1 cellular context compared by ENCODE assay signal in the genomic region with DNA sequence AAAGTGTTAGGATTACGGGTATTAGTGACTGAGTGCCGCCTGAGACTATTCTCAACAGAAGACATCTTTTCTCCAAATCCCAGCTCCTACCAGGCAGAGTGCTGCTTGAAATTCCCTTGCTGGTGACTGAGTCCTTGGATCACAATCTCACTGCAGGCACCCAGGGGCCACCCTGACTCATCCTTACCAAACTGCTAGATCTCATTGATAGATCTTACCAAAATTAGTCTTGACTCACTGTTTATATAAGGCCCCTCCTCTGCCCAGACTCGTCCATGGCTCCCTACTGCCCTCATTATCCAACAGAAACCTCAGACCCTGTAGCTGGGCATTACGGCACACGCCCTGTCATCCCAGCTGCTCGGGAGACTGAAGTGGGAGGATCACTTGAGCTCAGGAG.
TF ChIP-seq lines count a peak whose summit lies in the region.

No MANE protein-coding gene starts in this region.

TF ChIP-seq in IMR-90, 13 proteins besides CTCF, POLR2A, EP300 and RAD21:
- TF ChIP-seq, protein P1, sequence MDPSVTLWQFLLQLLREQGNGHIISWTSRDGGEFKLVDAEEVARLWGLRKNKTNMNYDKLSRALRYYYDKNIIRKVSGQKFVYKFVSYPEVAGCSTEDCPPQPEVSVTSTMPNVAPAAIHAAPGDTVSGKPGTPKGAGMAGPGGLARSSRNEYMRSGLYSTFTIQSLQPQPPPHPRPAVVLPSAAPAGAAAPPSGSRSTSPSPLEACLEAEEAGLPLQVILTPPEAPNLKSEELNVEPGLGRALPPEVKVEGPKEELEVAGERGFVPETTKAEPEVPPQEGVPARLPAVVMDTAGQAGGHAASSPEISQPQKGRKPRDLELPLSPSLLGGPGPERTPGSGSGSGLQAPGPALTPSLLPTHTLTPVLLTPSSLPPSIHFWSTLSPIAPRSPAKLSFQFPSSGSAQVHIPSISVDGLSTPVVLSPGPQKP (IDR thresholded peaks at IDR 0.05; ENCODE audit: borderline replicate concordance, low read depth, low read length) = no peak
- no peak for TF ChIP-seq MAFK (IDR thresholded peaks at IDR 0.05; ENCODE audit: low read depth, low read length)
- peak; percentile 9; the same call in 1 of the 2 replicates for TF ChIP-seq BHLHE40 (IDR thresholded peaks at IDR 0.05; ENCODE audit: low read depth, low read length)
- no peak for TF ChIP-seq MXI1 (IDR thresholded peaks at IDR 0.05; ENCODE audit: borderline replicate concordance, low read depth, low read length)
- TF ChIP-seq MAZ (IDR thresholded peaks at IDR 0.05; ENCODE audit: borderline replicate concordance, low read depth, low read length) = no peak
- no peak for TF ChIP-seq SMC3 (IDR thresholded peaks at IDR 0.05; ENCODE audit: low read depth, low read length)
- TF ChIP-seq, protein P2, sequence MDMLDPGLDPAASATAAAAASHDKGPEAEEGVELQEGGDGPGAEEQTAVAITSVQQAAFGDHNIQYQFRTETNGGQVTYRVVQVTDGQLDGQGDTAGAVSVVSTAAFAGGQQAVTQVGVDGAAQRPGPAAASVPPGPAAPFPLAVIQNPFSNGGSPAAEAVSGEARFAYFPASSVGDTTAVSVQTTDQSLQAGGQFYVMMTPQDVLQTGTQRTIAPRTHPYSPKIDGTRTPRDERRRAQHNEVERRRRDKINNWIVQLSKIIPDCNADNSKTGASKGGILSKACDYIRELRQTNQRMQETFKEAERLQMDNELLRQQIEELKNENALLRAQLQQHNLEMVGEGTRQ (IDR thresholded peaks at IDR 0.05; ENCODE audit: low read depth, low read length) = no peak
- TF ChIP-seq CEBPB (IDR thresholded peaks at IDR 0.05; ENCODE audit: low read depth, low read length) = no peak
- no peak for TF ChIP-seq RFX5 (IDR thresholded peaks at IDR 0.05; ENCODE audit: low read depth, low read length)
- TF ChIP-seq CHD1 (IDR thresholded peaks at IDR 0.05; ENCODE audit: low read depth, low read length) = no peak
- TF ChIP-seq RCOR1 (IDR thresholded peaks at IDR 0.05; ENCODE audit: insufficient replicate concordance, low read length) = peak; percentile 90
- peak; percentile 75 for TF ChIP-seq FOS (IDR thresholded peaks at IDR 0.05; ENCODE audit: low read depth, low read length)
- peak; percentile 36; the same call in 1 of the 2 replicates for TF ChIP-seq NFE2L2 (IDR thresholded peaks at IDR 0.05; ENCODE audit: low read depth, low read length)
